ENCODE assay signal across 20 cellular contexts in the genomic region with DNA sequence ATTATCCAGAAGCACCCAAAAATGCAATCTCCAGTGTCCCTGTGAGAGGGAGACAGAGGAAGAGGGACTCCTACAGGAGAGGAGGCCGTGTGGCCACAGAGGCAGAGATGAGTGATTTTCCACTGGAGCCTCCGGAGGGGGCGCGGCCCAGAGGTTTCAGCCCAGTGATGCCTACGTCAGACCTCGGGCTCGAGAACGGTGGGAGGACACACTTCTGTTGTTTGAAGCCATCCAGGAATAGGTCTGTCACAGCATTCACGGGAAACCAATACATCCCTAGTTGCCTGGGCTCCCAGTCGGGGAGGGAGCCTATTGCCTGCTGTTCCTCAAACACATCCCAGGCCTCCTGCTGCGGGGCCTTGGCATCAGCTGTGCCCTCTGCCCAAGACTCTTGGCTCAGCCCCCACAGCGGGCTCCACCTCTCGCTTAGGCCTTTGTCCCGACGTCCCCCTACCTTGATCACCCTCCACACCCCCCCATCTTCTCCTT. TPM values are rescaled to one million over a fixed set of nuclear protein-coding genes. Genes with fewer than 3 reads are reported as not detected.
A peak's percentile ranks its signal among the peaks of the same experiment; 100 is the strongest.
DNase-seq lines count a peak whose midpoint lies in the region; ATAC-seq and TF ChIP-seq lines count a peak whose summit lies in the region.
"Had no signal": no experiment of that assay in that cellular context is flagged by ENCODE, and none has a peak within 500 bp of the region (broad histone marks: within the 10 kb centered on the region; RNA-seq: fewer than 3 reads in every experiment).

No MANE protein-coding gene starts in this region.

- H3K4me1 ChIP-seq in neuronal stem cell (ENCODE audit: control insufficient read depth in 2 of 2, insufficient read depth in 1 of 2, low read depth in 1 of 2, low read length in 2 of 2), result no peaks in the 10 kb centered on the region
- H3K4me1 ChIP-seq: neural progenitor cell, transverse colon had no signal

- no peak overlapping the region for H3K9ac ChIP-seq in neuronal stem cell (ENCODE audit: low read depth, low read length, poor library complexity)
- H3K9ac ChIP-seq: neural progenitor cell had no signal

- H3K4me1 Mint-ChIP-seq in activated CD4-positive, alpha-beta memory T cell treated with anti-CD3 and anti-CD28 coated beads, Interleukin-2, amount 10 ng/mL, durations not matched to agents 7 days and 5 days, result no peaks in the 10 kb centered on the region
- H3K4me1 Mint-ChIP-seq in activated CD4-positive, alpha-beta memory T cell treated with anti-CD3 and anti-CD28 coated beads for 36 hours (ENCODE audit: low read depth), result no peaks in the 10 kb centered on the region
- no peaks in the 10 kb centered on the region for H3K4me1 Mint-ChIP-seq in glutamatergic neuron (ENCODE audit: low read depth, unreplicated experiment)

- H3K14ac ChIP-seq in neuronal stem cell (ENCODE audit: low read length), result no peak overlapping the region

- peak; percentile 6 for DNase-seq in activated CD4-positive, alpha-beta memory T cell treated with anti-CD3 and anti-CD28 coated beads, Interleukin-2, amount 10 ng/mL, durations not matched to agents 7 days and 5 days
- DNase-seq in activated CD4-positive, alpha-beta memory T cell treated with anti-CD3 and anti-CD28 coated beads for 36 hours, result no peak
- DNase-seq in COR-L47 (lab: John Stamatoyannopoulos, UW) (peak; percentile 13), WERI-Rb-1 (peak; percentile 77), neuronal stem cell (ENCODE audit: low spot score) (no peak), NCI-H1436 (lab: John Stamatoyannopoulos, UW) (no peak), glutamatergic neuron (no peak)
- DNase-seq: ACHN; activated CD4-positive, CD25-positive, alpha-beta regulatory T cell treated with anti-CD3 and anti-CD28 coated beads, Interleukin-2, amount 50 U/mL, for 72 hours; DMS79; NCI-H748 treated with DMSO at 0.1 percent for 48 hours; PC-9; stimulated activated naive CD4-positive, alpha-beta T cell treated with Interleukin-2 at 50 U/mL for 16 hours had no signal

- H3K27me3 ChIP-seq in WERI-Rb-1 (ENCODE audit: insufficient read depth, low read depth, severe bottlenecking) (no peaks in the 10 kb centered on the region), neuronal stem cell (ENCODE audit: control insufficient read depth in 3 of 3, insufficient read depth in 3 of 3, low read depth in 1 of 3, low read length in 3 of 3) (peaks cover 0 to 40% (median 0%) of the 10 kb centered on the region in 3 experiments)

- H3K4me2 ChIP-seq in neuronal stem cell (ENCODE audit: insufficient read depth, low read length, poor library complexity, severe bottlenecking), result no peak overlapping the region
- H3K4me2 ChIP-seq: neural progenitor cell, PC-9 had no signal

- H2BK5ac ChIP-seq in neuronal stem cell (ENCODE audit: low read length), result no peak overlapping the region

- TF ChIP-seq CTCF in WERI-Rb-1 (IDR thresholded peaks at IDR 0.05; ENCODE audit: low read depth, low read length) (peak; percentile 40), glutamatergic neuron (IDR thresholded peaks at IDR 0.05; ENCODE audit: partially characterized antibody, unreplicated experiment) (no peak)

- no peak overlapping the region for H3K18ac ChIP-seq in neuronal stem cell (ENCODE audit: low read length)

- POLR2A ChIA-PET in activated CD4-positive, alpha-beta memory T cell treated with anti-CD3 and anti-CD28 coated beads, Interleukin-2, amount 10 ng/mL, durations not matched to agents 7 days and 5 days (lab: Charles Lee), result no interaction called here
- POLR2A ChIA-PET in activated CD4-positive, alpha-beta memory T cell treated with anti-CD3 and anti-CD28 coated beads for 36 hours (lab: Charles Lee), result no interaction called here

- H3K23ac ChIP-seq in neuronal stem cell (ENCODE audit: low read depth, low read length, poor library complexity), result no peak overlapping the region

- H3K27ac Mint-ChIP-seq in activated CD4-positive, alpha-beta memory T cell treated with anti-CD3 and anti-CD28 coated beads, Interleukin-2, amount 10 ng/mL, durations not matched to agents 7 days and 5 days, result no peak overlapping the region
- no peak overlapping the region for H3K27ac Mint-ChIP-seq in activated CD4-positive, alpha-beta memory T cell treated with anti-CD3 and anti-CD28 coated beads for 36 hours
- H3K27ac Mint-ChIP-seq in glutamatergic neuron (ENCODE audit: unreplicated experiment), result no peak overlapping the region
- H3K27ac Mint-ChIP-seq: activated naive CD4-positive, alpha-beta T cell treated with anti-CD3 and anti-CD28 coated beads, Interleukin-2, amount 50 U/mL, for 72 hours; neural progenitor cell had no signal

- CTCF ChIA-PET in activated CD4-positive, alpha-beta memory T cell treated with anti-CD3 and anti-CD28 coated beads, Interleukin-2, amount 10 ng/mL, durations not matched to agents 7 days and 5 days (lab: Charles Lee), result no interaction called here
- CTCF ChIA-PET in activated CD4-positive, alpha-beta memory T cell treated with anti-CD3 and anti-CD28 coated beads for 36 hours (lab: Charles Lee), result no interaction called here

- no peaks in the 10 kb centered on the region for H3K79me1 ChIP-seq in neuronal stem cell (ENCODE audit: low read depth, low read length)

- no peaks in the 10 kb centered on the region for H3K9me3 ChIP-seq in WERI-Rb-1 (ENCODE audit: severe bottlenecking)
- H3K9me3 ChIP-seq in neuronal stem cell (replicated peaks in 1 of 2; ENCODE audit: control insufficient read depth in 2 of 2, insufficient read depth in 1 of 2, low read depth in 1 of 2, low read length in 2 of 2), result no peaks in the 10 kb centered on the region
- H3K9me3 ChIP-seq: transverse colon had no signal

- no peak overlapping the region for H3K27ac ChIP-seq in WERI-Rb-1
- no peak overlapping the region for H3K27ac ChIP-seq in neuronal stem cell (replicated peaks; ENCODE audit: low read length)
- H3K27ac ChIP-seq: HL-60, neural progenitor cell, PC-9, transverse colon had no signal

- no peak overlapping the region for H4K8ac ChIP-seq in neuronal stem cell (ENCODE audit: low read depth, low read length)

- H2BK15ac ChIP-seq in neuronal stem cell (ENCODE audit: low read length), result no peak overlapping the region

- H3K4me3 ChIP-seq in WERI-Rb-1 (ENCODE audit: low read depth, low read length) (no peak overlapping the region), neuronal stem cell (ENCODE audit: low read length in 2 of 2) (no peak overlapping the region)
- H3K4me3 ChIP-seq: neural progenitor cell, PC-9, transverse colon had no signal

- H3K36me3 Mint-ChIP-seq in activated CD4-positive, alpha-beta memory T cell treated with anti-CD3 and anti-CD28 coated beads, Interleukin-2, amount 10 ng/mL, durations not matched to agents 7 days and 5 days (ENCODE audit: low read depth), result no peaks in the 10 kb centered on the region
- no peaks in the 10 kb centered on the region for H3K36me3 Mint-ChIP-seq in activated CD4-positive, alpha-beta memory T cell treated with anti-CD3 and anti-CD28 coated beads for 36 hours
- H3K36me3 Mint-ChIP-seq in glutamatergic neuron (ENCODE audit: unreplicated experiment), result no peaks in the 10 kb centered on the region
- H3K36me3 Mint-ChIP-seq: activated naive CD4-positive, alpha-beta T cell treated with anti-CD3 and anti-CD28 coated beads, Interleukin-2, amount 50 U/mL, for 72 hours; neural progenitor cell had no signal

- intact Hi-C loops in activated CD4-positive, alpha-beta memory T cell treated with anti-CD3 and anti-CD28 coated beads for 36 hours (cut with micrococcal nuclease), result loop anchor here (10.0 kb wide), 1 partner anchor 306 kb away; no protein-coding TSS in a partner anchor

- peaks cover 3% of the 10 kb centered on the region for H3K9me3 Mint-ChIP-seq in activated CD4-positive, alpha-beta memory T cell treated with anti-CD3 and anti-CD28 coated beads, Interleukin-2, amount 10 ng/mL, durations not matched to agents 7 days and 5 days
- H3K9me3 Mint-ChIP-seq in activated CD4-positive, alpha-beta memory T cell treated with anti-CD3 and anti-CD28 coated beads for 36 hours, result no peaks in the 10 kb centered on the region
- peaks cover 5% of the 10 kb centered on the region for H3K9me3 Mint-ChIP-seq in glutamatergic neuron (ENCODE audit: unreplicated experiment)
- H3K9me3 Mint-ChIP-seq: activated naive CD4-positive, alpha-beta T cell treated with anti-CD3 and anti-CD28 coated beads, Interleukin-2, amount 50 U/mL, for 72 hours; neural progenitor cell had no signal

- H3K4ac ChIP-seq in neuronal stem cell (ENCODE audit: low read length), result no peak overlapping the region

- H3K36me3 ChIP-seq in WERI-Rb-1, result no peaks in the 10 kb centered on the region
- H3K36me3 ChIP-seq in neuronal stem cell (replicated peaks in 1 of 2; ENCODE audit: control insufficient read depth in 2 of 2, insufficient read depth in 2 of 2, low read length in 2 of 2), result no peaks in the 10 kb centered on the region
- H3K36me3 ChIP-seq: neural progenitor cell, transverse colon had no signal

- H2BK12ac ChIP-seq in neuronal stem cell (ENCODE audit: low read length), result no peak overlapping the region

- H3K4me3 Mint-ChIP-seq in activated CD4-positive, alpha-beta memory T cell treated with anti-CD3 and anti-CD28 coated beads, Interleukin-2, amount 10 ng/mL, durations not matched to agents 7 days and 5 days, result no peak overlapping the region
- H3K4me3 Mint-ChIP-seq in activated CD4-positive, alpha-beta memory T cell treated with anti-CD3 and anti-CD28 coated beads for 36 hours, result no peak overlapping the region
- H3K4me3 Mint-ChIP-seq in glutamatergic neuron (ENCODE audit: unreplicated experiment), result no peak overlapping the region
- H3K4me3 Mint-ChIP-seq: neural progenitor cell had no signal

- H4K91ac ChIP-seq in neuronal stem cell (ENCODE audit: low read depth, low read length, poor library complexity), result no peak overlapping the region

- peak overlapping the region; percentile 22 for H2AK5ac ChIP-seq in neuronal stem cell (ENCODE audit: low read depth, low read length)

- H2AFZ ChIP-seq in neuronal stem cell (ENCODE audit: low read length), result no peak overlapping the region
- H2AFZ ChIP-seq: neural progenitor cell, PC-9 had no signal

- H3K27me3 Mint-ChIP-seq in activated CD4-positive, alpha-beta memory T cell treated with anti-CD3 and anti-CD28 coated beads, Interleukin-2, amount 10 ng/mL, durations not matched to agents 7 days and 5 days, result no peaks in the 10 kb centered on the region
- H3K27me3 Mint-ChIP-seq in activated CD4-positive, alpha-beta memory T cell treated with anti-CD3 and anti-CD28 coated beads for 36 hours, result no peaks in the 10 kb centered on the region
- H3K27me3 Mint-ChIP-seq in glutamatergic neuron (ENCODE audit: unreplicated experiment), result peaks cover 8% of the 10 kb centered on the region

- WGBS in neuronal stem cell (ENCODE audit: extremely low coverage in 2 of 2, insufficient read length in 2 of 2, insufficient replicate concordance in 1 of 2), 2 donors, result no CpG with 5 or more reads among the region's 15 CpGs

- no peak for ATAC-seq in GM21360 (IDR thresholded peaks at IDR 0.05; ENCODE audit: unreplicated experiment)
- ATAC-seq: activated naive CD4-positive, alpha-beta T cell treated with anti-CD3 and anti-CD28 coated beads, Interleukin-2, amount 50 U/mL, for 72 hours had no signal

- H2BK120ac ChIP-seq in neuronal stem cell (ENCODE audit: low read depth, low read length), result no peak overlapping the region

RNA-seq across cellular contexts. Expression of a gene that starts 39.2 kb away (rescaled TPM):
- not detected for total RNA-seq in activated CD4-positive, alpha-beta memory T cell treated with anti-CD3 and anti-CD28 coated beads, Interleukin-2, amount 10 ng/mL, durations not matched to agents 7 days and 5 days
- not detected for total RNA-seq in activated CD4-positive, alpha-beta memory T cell treated with anti-CD3 and anti-CD28 coated beads for 36 hours
- 0.04 TPM for polyA plus RNA-seq in neuronal stem cell (2013, experiment 1 of 2)
- polyA plus RNA-seq in neuronal stem cell (2013, experiment 2 of 2), result 0.07 TPM
- total RNA-seq in glutamatergic neuron (ENCODE audit: unreplicated experiment), result 1.7 TPM
- total RNA-seq: activated naive CD4-positive, alpha-beta T cell treated with anti-CD3 and anti-CD28 coated beads, Interleukin-2, amount 50 U/mL, for 72 hours; kidney; PC-9; renal cortical epithelial cell; transverse colon had no signal

Comparison
In these comparisons a context has a peak if more than half of its experiments do, and no peak if none do; other contexts are left out.
1. DNase-seq: peak in activated CD4-positive, alpha-beta memory T cell treated with anti-CD3 and anti-CD28 coated beads, Interleukin-2, amount 10 ng/mL, durations not matched to agents 7 days and 5 days (single experiment), COR-L47 (single experiment) and WERI-Rb-1 (single experiment); none in activated CD4-positive, alpha-beta memory T cell treated with anti-CD3 and anti-CD28 coated beads for 36 hours (single experiment), neuronal stem cell (single experiment), NCI-H1436 (single experiment) and glutamatergic neuron (single experiment).